ENCODE assay signal across 7 cellular contexts in the genomic region with DNA sequence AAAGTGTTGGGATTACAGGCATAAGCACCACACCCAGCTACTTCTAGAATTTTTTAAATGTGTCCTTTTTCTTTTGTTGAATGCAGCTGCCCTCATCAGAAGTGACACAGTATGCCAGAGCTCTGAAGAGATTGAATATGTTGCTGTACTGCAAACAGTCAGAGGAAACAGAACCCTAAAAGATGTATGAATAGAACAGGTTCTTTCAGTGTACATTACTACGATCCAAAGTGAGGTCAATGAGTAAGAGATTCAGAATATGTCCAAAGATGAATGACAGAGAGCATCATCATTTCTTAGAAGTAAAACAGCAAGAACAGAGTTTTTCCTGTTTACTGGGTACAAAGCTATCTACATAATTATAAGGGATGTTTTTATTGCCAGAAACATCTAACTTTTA.
"Had no signal": no experiment of that assay in that cellular context is flagged by ENCODE, and none has a peak within 500 bp of the region (broad histone marks: within the 10 kb centered on the region; RNA-seq: fewer than 3 reads in every experiment).

No MANE protein-coding gene starts in this region.

- H3K4me1 Mint-ChIP-seq: IgD-negative memory B cell had no signal

- H3K9me3 ChIP-seq: HAP-1 had no signal

- H3K27me3 Mint-ChIP-seq: IgD-negative memory B cell had no signal

- ATAC-seq: HCT116, HepG2 had no signal

- DNase-seq: GOT3, H7, HFFc6 had no signal

- H3K4me3 Mint-ChIP-seq: HFFc6, IgD-negative memory B cell had no signal

- H3K27ac Mint-ChIP-seq: HFFc6 had no signal

- H3K9me3 Mint-ChIP-seq: HFFc6, IgD-negative memory B cell had no signal
